In the genomic region with DNA sequence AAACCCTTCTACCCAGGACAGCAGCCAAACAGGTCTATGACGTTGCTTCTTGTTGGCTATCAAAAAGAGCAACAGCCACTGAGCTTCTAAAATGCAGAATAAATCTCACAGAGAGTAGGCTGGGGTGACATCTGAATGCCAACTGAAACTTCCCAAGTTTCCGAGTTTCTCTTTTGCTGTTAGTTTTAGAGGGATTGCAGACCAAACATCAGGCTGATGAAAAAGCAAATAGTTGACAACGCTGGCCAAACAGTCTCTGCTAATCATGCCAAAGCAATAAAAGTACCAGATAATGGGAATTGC, we compare ENCODE assay signal across 8 cellular contexts. TPM values are rescaled to one million over a fixed set of nuclear protein-coding genes. Genes with fewer than 3 reads are reported as not detected.
DNase-seq lines count a peak whose midpoint lies in the region; ATAC-seq and TF ChIP-seq lines count a peak whose summit lies in the region.

No MANE protein-coding gene starts in this region.

- H3K9me3 ChIP-seq in adrenal gland (replicated peaks in 1 of 3) (no peaks in the 10 kb centered on the region), left lung (no peaks in the 10 kb centered on the region), thoracic aorta (no peaks in the 10 kb centered on the region)

- H3K36me3 ChIP-seq in adrenal gland (replicated peaks in 1 of 2) (no peaks in the 10 kb centered on the region), left lung (no peaks in the 10 kb centered on the region), thoracic aorta (no peaks in the 10 kb centered on the region)

- no peak for DNase-seq in activated CD4-positive, alpha-beta T cell treated with anti-CD3 and anti-CD28 coated beads, Interleukin-2, amount 10 ng/mL, durations not matched to agents 24 days and 14 days
- no peak for DNase-seq in activated CD4-positive, alpha-beta T cell treated with anti-CD3 and anti-CD28 coated beads for 48 hours
- DNase-seq in adrenal gland = no peak
- DNase-seq in left lung = no peak
- no peak for DNase-seq in thoracic aorta (ENCODE audit: low spot score)
- no peak for DNase-seq in NCI-H2029 treated with DMSO at 0.1 percent for 48 hours (lab: John Stamatoyannopoulos, UW)
- DNase-seq in glomerular visceral epithelial cell (ENCODE audit: extremely low spot score) = no peak

- H3K27me3 ChIP-seq in adrenal gland (no peaks in the 10 kb centered on the region), left lung (no peaks in the 10 kb centered on the region), thoracic aorta (replicated peaks; ENCODE audit: insufficient read depth) (no peaks in the 10 kb centered on the region)

- intact Hi-C loops in activated CD4-positive, alpha-beta T cell treated with anti-CD3 and anti-CD28 coated beads, Interleukin-2, amount 10 ng/mL, durations not matched to agents 24 days and 14 days (cut with micrococcal nuclease) = loop anchor here (1.0 to 5.0 kb wide), 9 partner anchors 8 to 603 kb away; no protein-coding TSS in a partner anchor
- intact Hi-C loops in adrenal gland (cut with DNase I) = loop anchor here in 1 of 2 donors (5.0 to 10.0 kb wide), 2 partner anchors 135 to 182 kb away; no protein-coding TSS in a partner anchor
- intact Hi-C loops in left lung (cut with DNase I) = no loop called here

- ATAC-seq in left lung (no peak), thoracic aorta (ENCODE audit: insufficient number of reproducible peaks, low FRiP score, low read depth) (no peak), HG02884 (IDR thresholded peaks at IDR 0.05; ENCODE audit: unreplicated experiment) (no peak)

- peak overlapping the region; percentile 98 for H3K27ac Mint-ChIP-seq in activated CD4-positive, alpha-beta T cell treated with anti-CD3 and anti-CD28 coated beads, Interleukin-2, amount 10 ng/mL, durations not matched to agents 24 days and 14 days

- TF ChIP-seq CTCF in adrenal gland (IDR thresholded peaks at IDR 0.05) = no peak
- TF ChIP-seq CTCF in left lung (IDR thresholded peaks at IDR 0.05) = no peak
- TF ChIP-seq CTCF in thoracic aorta (IDR thresholded peaks at IDR 0.05) = no peak

- H3K4me1 ChIP-seq in adrenal gland (replicated peaks in 1 of 2) = peaks cover 25 to 34% of the 10 kb centered on the region in 2 donors
- H3K4me1 ChIP-seq in left lung = peaks cover 12 to 43% of the 10 kb centered on the region in 2 donors
- peaks cover 25 to 32% of the 10 kb centered on the region in 2 donors for H3K4me1 ChIP-seq in thoracic aorta (ENCODE audit: control insufficient read depth in 1 of 2, low read depth in 2 of 2)

- H3K27ac ChIP-seq in adrenal gland (peak overlapping the region; percentile 32 to 98 (median 96)), left lung (peak overlapping the region; percentile 92 to 98), thoracic aorta (peak overlapping the region; percentile 95 to 99)

- no peaks in the 10 kb centered on the region for H3K9me3 Mint-ChIP-seq in activated CD4-positive, alpha-beta T cell treated with anti-CD3 and anti-CD28 coated beads, Interleukin-2, amount 10 ng/mL, durations not matched to agents 24 days and 14 days

- TF ChIP-seq POLR2A in adrenal gland (IDR thresholded peaks at IDR 0.05) = peak in 1 of 2 donors; percentile 83

- H3K4me1 Mint-ChIP-seq in activated CD4-positive, alpha-beta T cell treated with anti-CD3 and anti-CD28 coated beads, Interleukin-2, amount 10 ng/mL, durations not matched to agents 24 days and 14 days = peaks cover 27% of the 10 kb centered on the region

- peak overlapping the region; percentile 93 for H3K4me3 Mint-ChIP-seq in activated CD4-positive, alpha-beta T cell treated with anti-CD3 and anti-CD28 coated beads, Interleukin-2, amount 10 ng/mL, durations not matched to agents 24 days and 14 days

- peak overlapping the region in 3 of 4 donors; percentile 2 to 92 (median 79) for H3K4me3 ChIP-seq in adrenal gland
- H3K4me3 ChIP-seq in left lung = peak overlapping the region; percentile 76 to 90
- H3K4me3 ChIP-seq in thoracic aorta = peak overlapping the region; percentile 97

- peaks cover 40% of the 10 kb centered on the region for H3K36me3 Mint-ChIP-seq in activated CD4-positive, alpha-beta T cell treated with anti-CD3 and anti-CD28 coated beads, Interleukin-2, amount 10 ng/mL, durations not matched to agents 24 days and 14 days (ENCODE audit: low read depth)

- no peaks in the 10 kb centered on the region for H3K27me3 Mint-ChIP-seq in activated CD4-positive, alpha-beta T cell treated with anti-CD3 and anti-CD28 coated beads, Interleukin-2, amount 10 ng/mL, durations not matched to agents 24 days and 14 days

- WGBS in adrenal gland, 4 donors = 1 to 3% (median 2%) methylated on average over 3 of the region's 3 CpGs

RNA-seq across cellular contexts. Expression of gene CBLB, which starts 0.7 kb away (rescaled TPM):
- total RNA-seq in activated CD4-positive, alpha-beta T cell treated with anti-CD3 and anti-CD28 coated beads, Interleukin-2, amount 10 ng/mL, durations not matched to agents 24 days and 14 days = 177 and 183 TPM in 2 replicates
- 10 to 100 TPM; 23.4 to 58.9 (median 39.5) TPM for total RNA-seq in adrenal gland
- polyA plus RNA-seq in adrenal gland = 10 to 100 TPM; 20.4 to 31.8 (median 27.9) TPM
- total RNA-seq in left lung = 10 to 100 TPM; 30.7 to 34.7 TPM
- 100 to 1,000 TPM in 1 of 2 donors, 10 to 100 TPM in 1; 51.0 to 145 TPM for total RNA-seq in thoracic aorta
